1 cellular context compared by ENCODE assay signal in the genomic region with DNA sequence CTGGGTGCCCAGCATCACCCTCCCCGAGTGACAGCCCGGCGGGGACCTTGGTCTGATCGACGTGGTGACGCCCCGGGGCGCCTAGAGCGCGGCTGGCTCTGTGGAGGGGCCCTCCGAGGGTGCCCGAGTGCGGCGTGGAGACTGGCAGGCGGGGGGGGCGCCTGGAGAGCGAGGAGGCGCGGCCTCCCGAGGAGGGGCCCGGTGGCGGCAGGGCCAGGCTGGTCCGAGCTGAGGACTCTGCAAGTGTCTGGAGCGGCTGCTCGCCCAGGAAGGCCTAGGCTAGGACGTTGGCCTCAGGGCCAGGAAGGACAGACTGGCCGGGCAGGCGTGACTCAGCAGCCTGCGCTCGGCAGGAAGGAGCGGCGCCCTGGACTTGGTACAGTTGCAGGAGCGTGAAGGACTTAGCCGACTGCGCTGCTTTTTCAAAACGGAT.
TF ChIP-seq lines count a peak whose summit lies in the region.

No MANE protein-coding gene starts in this region.

TF ChIP-seq in H1, 55 proteins besides CTCF, POLR2A, EP300 and RAD21:
- TF ChIP-seq RBBP5 (IDR thresholded peaks at IDR 0.05; ENCODE audit: borderline replicate concordance, low read depth, low read length) (no peak), PHF8 (conservative IDR thresholded peaks at IDR 0.05; ENCODE audit: low read depth, low read length) (no peak), CTBP2 (IDR thresholded peaks at IDR 0.05; ENCODE audit: borderline replicate concordance, insufficient read depth, insufficient read length, low read length) (no peak), FOSL1 (IDR thresholded peaks at IDR 0.05; ENCODE audit: insufficient read depth, low read depth, low read length) (no peak), CBX5 (IDR thresholded peaks at IDR 0.05; ENCODE audit: low read depth, low read length) (no peak), SRF (IDR thresholded peaks at IDR 0.05; ENCODE audit: low read depth, low read length) (no peak), RXRA (IDR thresholded peaks at IDR 0.05; ENCODE audit: insufficient read depth, low read depth, low read length) (no peak), POU5F1 (IDR thresholded peaks at IDR 0.05; ENCODE audit: low read depth, low read length) (no peak), CHD1 (IDR thresholded peaks at IDR 0.05; ENCODE audit: low read depth, low read length) (no peak), HDAC6 (IDR thresholded peaks at IDR 0.05; ENCODE audit: low read depth, low read length) (no peak), SUZ12 (IDR thresholded peaks at IDR 0.05; ENCODE audit: low read length) (no peak; the same call in 1 of the 2 replicates), TCF12 (IDR thresholded peaks at IDR 0.05; ENCODE audit: low read depth, low read length) (no peak), CHD2 (IDR thresholded peaks at IDR 0.05; ENCODE audit: low read length) (no peak), SAP30 (IDR thresholded peaks at IDR 0.05; ENCODE audit: insufficient read depth, insufficient replicate concordance, low read length) (no peak), BRCA1 (IDR thresholded peaks at IDR 0.05; ENCODE audit: low read depth, low read length) (no peak), GTF2F1 (IDR thresholded peaks at IDR 0.05; ENCODE audit: borderline replicate concordance, low read depth, low read length) (no peak), CREB1 (IDR thresholded peaks at IDR 0.05) (no peak), JUND (IDR thresholded peaks at IDR 0.05; ENCODE audit: low read length) (0 out of 2 replicates have a peak, but pooled peaks have one; percentile 4), MAFK (IDR thresholded peaks at IDR 0.05; ENCODE audit: low read depth, low read length) (peak; percentile 56; the same call in 1 of the 2 replicates), RFX5 (IDR thresholded peaks at IDR 0.05; ENCODE audit: borderline replicate concordance, low read depth, low read length) (no peak), BACH1 (IDR thresholded peaks at IDR 0.05; ENCODE audit: low read length) (peak; percentile 70), ASH2L (IDR thresholded peaks at IDR 0.05; ENCODE audit: low read length) (peak; percentile 30), CBX8 (IDR thresholded peaks at IDR 0.05; ENCODE audit: borderline replicate concordance, low read depth, low read length) (no peak), TEAD4 (IDR thresholded peaks at IDR 0.05; ENCODE audit: low read depth, low read length) (no peak), EZH2 (IDR thresholded peaks at IDR 0.05; ENCODE audit: low read depth, low read length, severe bottlenecking) (peak; percentile 34), TAF7 (optimal IDR thresholded peaks at IDR 0.05; ENCODE audit: borderline replicate concordance, low read depth, low read length) (no peak), TAF1 (IDR thresholded peaks at IDR 0.05; ENCODE audit: low read depth, low read length) (no peak), NANOG (IDR thresholded peaks at IDR 0.05; ENCODE audit: insufficient read depth, low read depth, low read length, poor library complexity, severe bottlenecking) (no peak), KDM4A (IDR thresholded peaks at IDR 0.05; ENCODE audit: low read depth, low read length, severe bottlenecking) (no peak), KDM1A (IDR thresholded peaks at IDR 0.05; ENCODE audit: borderline replicate concordance, low read length) (no peak), BCL11A (IDR thresholded peaks at IDR 0.05; ENCODE audit: low read depth in 2 of 2, low read length in 2 of 2) (no peak), SP4 (IDR thresholded peaks at IDR 0.05; ENCODE audit: low read length) (no peak), GABPA (IDR thresholded peaks at IDR 0.05; ENCODE audit: borderline replicate concordance, insufficient read depth, low read length) (no peak), CEBPB (IDR thresholded peaks at IDR 0.05; ENCODE audit: low read depth, low read length) (no peak), ZNF274 (IDR thresholded peaks at IDR 0.05; ENCODE audit: borderline replicate concordance, extremely low read depth, low read length) (no peak), SIRT6 (IDR thresholded peaks at IDR 0.05; ENCODE audit: low read length) (no peak), EGR1 (IDR thresholded peaks at IDR 0.05; ENCODE audit: borderline replicate concordance, low read depth, low read length) (no peak), RNF2 (IDR thresholded peaks at IDR 0.05; ENCODE audit: borderline replicate concordance, low read depth, low read length, missing control alignments, poor library complexity, severe bottlenecking) (no peak), KDM5A (IDR thresholded peaks at IDR 0.05; ENCODE audit: low read length) (no peak), HDAC2 (IDR thresholded peaks at IDR 0.05; ENCODE audit: borderline replicate concordance in 1 of 2, low read depth in 2 of 2, low read length in 2 of 2) (peak in 1 of 2 experiments; percentile 20; a peak in 1 of 4 replicates), SP2 (IDR thresholded peaks at IDR 0.05; ENCODE audit: low read length) (no peak), NRF1 (IDR thresholded peaks at IDR 0.05; ENCODE audit: low read depth, low read length) (no peak), YY1 (IDR thresholded peaks at IDR 0.05; ENCODE audit: low read depth, low read length) (no peak), SIN3A (conservative IDR thresholded peaks at IDR 0.05 in 1 of 2, IDR thresholded peaks at IDR 0.05 in 1 of 2; ENCODE audit: low read depth in 1 of 2, low read length in 2 of 2) (no peak; a peak in 1 of 4 replicates), SP1 (IDR thresholded peaks at IDR 0.05; ENCODE audit: low read depth, low read length) (no peak), TBP (IDR thresholded peaks at IDR 0.05; ENCODE audit: low read depth, low read length) (no peak), POLR2AphosphoS5 (IDR thresholded peaks at IDR 0.05; ENCODE audit: low read depth, low read length) (no peak), SIX5 (IDR thresholded peaks at IDR 0.05; ENCODE audit: low read depth, low read length) (no peak)
- TF ChIP-seq, protein P1, sequence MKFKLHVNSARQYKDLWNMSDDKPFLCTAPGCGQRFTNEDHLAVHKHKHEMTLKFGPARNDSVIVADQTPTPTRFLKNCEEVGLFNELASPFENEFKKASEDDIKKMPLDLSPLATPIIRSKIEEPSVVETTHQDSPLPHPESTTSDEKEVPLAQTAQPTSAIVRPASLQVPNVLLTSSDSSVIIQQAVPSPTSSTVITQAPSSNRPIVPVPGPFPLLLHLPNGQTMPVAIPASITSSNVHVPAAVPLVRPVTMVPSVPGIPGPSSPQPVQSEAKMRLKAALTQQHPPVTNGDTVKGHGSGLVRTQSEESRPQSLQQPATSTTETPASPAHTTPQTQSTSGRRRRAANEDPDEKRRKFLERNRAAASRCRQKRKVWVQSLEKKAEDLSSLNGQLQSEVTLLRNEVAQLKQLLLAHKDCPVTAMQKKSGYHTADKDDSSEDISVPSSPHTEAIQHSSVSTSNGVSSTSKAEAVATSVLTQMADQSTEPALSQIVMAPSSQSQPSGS (IDR thresholded peaks at IDR 0.05; ENCODE audit: low read length): no peak
- TF ChIP-seq, protein P2, sequence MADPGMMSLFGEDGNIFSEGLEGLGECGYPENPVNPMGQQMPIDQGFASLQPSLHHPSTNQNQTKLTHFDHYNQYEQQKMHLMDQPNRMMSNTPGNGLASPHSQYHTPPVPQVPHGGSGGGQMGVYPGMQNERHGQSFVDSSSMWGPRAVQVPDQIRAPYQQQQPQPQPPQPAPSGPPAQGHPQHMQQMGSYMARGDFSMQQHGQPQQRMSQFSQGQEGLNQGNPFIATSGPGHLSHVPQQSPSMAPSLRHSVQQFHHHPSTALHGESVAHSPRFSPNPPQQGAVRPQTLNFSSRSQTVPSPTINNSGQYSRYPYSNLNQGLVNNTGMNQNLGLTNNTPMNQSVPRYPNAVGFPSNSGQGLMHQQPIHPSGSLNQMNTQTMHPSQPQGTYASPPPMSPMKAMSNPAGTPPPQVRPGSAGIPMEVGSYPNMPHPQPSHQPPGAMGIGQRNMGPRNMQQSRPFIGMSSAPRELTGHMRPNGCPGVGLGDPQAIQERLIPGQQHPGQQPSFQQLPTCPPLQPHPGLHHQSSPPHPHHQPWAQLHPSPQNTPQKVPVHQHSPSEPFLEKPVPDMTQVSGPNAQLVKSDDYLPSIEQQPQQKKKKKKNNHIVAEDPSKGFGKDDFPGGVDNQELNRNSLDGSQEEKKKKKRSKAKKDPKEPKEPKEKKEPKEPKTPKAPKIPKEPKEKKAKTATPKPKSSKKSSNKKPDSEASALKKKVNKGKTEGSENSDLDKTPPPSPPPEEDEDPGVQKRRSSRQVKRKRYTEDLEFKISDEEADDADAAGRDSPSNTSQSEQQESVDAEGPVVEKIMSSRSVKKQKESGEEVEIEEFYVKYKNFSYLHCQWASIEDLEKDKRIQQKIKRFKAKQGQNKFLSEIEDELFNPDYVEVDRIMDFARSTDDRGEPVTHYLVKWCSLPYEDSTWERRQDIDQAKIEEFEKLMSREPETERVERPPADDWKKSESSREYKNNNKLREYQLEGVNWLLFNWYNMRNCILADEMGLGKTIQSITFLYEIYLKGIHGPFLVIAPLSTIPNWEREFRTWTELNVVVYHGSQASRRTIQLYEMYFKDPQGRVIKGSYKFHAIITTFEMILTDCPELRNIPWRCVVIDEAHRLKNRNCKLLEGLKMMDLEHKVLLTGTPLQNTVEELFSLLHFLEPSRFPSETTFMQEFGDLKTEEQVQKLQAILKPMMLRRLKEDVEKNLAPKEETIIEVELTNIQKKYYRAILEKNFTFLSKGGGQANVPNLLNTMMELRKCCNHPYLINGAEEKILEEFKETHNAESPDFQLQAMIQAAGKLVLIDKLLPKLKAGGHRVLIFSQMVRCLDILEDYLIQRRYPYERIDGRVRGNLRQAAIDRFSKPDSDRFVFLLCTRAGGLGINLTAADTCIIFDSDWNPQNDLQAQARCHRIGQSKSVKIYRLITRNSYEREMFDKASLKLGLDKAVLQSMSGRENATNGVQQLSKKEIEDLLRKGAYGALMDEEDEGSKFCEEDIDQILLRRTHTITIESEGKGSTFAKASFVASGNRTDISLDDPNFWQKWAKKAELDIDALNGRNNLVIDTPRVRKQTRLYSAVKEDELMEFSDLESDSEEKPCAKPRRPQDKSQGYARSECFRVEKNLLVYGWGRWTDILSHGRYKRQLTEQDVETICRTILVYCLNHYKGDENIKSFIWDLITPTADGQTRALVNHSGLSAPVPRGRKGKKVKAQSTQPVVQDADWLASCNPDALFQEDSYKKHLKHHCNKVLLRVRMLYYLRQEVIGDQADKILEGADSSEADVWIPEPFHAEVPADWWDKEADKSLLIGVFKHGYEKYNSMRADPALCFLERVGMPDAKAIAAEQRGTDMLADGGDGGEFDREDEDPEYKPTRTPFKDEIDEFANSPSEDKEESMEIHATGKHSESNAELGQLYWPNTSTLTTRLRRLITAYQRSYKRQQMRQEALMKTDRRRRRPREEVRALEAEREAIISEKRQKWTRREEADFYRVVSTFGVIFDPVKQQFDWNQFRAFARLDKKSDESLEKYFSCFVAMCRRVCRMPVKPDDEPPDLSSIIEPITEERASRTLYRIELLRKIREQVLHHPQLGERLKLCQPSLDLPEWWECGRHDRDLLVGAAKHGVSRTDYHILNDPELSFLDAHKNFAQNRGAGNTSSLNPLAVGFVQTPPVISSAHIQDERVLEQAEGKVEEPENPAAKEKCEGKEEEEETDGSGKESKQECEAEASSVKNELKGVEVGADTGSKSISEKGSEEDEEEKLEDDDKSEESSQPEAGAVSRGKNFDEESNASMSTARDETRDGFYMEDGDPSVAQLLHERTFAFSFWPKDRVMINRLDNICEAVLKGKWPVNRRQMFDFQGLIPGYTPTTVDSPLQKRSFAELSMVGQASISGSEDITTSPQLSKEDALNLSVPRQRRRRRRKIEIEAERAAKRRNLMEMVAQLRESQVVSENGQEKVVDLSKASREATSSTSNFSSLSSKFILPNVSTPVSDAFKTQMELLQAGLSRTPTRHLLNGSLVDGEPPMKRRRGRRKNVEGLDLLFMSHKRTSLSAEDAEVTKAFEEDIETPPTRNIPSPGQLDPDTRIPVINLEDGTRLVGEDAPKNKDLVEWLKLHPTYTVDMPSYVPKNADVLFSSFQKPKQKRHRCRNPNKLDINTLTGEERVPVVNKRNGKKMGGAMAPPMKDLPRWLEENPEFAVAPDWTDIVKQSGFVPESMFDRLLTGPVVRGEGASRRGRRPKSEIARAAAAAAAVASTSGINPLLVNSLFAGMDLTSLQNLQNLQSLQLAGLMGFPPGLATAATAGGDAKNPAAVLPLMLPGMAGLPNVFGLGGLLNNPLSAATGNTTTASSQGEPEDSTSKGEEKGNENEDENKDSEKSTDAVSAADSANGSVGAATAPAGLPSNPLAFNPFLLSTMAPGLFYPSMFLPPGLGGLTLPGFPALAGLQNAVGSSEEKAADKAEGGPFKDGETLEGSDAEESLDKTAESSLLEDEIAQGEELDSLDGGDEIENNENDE (IDR thresholded peaks at IDR 0.05; ENCODE audit: insufficient replicate concordance, low read length): no peak
- TF ChIP-seq, protein P3, sequence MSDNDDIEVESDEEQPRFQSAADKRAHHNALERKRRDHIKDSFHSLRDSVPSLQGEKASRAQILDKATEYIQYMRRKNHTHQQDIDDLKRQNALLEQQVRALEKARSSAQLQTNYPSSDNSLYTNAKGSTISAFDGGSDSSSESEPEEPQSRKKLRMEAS (IDR thresholded peaks at IDR 0.05): peak; percentile 32; the same call in 1 of the 2 replicates
- TF ChIP-seq, protein P4, sequence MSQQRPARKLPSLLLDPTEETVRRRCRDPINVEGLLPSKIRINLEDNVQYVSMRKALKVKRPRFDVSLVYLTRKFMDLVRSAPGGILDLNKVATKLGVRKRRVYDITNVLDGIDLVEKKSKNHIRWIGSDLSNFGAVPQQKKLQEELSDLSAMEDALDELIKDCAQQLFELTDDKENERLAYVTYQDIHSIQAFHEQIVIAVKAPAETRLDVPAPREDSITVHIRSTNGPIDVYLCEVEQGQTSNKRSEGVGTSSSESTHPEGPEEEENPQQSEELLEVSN (IDR thresholded peaks at IDR 0.05): no peak
TF ChIP-seq in H1: peak in this region for 7.
